ENCODE assay signal across 8 cellular contexts in the genomic region with DNA sequence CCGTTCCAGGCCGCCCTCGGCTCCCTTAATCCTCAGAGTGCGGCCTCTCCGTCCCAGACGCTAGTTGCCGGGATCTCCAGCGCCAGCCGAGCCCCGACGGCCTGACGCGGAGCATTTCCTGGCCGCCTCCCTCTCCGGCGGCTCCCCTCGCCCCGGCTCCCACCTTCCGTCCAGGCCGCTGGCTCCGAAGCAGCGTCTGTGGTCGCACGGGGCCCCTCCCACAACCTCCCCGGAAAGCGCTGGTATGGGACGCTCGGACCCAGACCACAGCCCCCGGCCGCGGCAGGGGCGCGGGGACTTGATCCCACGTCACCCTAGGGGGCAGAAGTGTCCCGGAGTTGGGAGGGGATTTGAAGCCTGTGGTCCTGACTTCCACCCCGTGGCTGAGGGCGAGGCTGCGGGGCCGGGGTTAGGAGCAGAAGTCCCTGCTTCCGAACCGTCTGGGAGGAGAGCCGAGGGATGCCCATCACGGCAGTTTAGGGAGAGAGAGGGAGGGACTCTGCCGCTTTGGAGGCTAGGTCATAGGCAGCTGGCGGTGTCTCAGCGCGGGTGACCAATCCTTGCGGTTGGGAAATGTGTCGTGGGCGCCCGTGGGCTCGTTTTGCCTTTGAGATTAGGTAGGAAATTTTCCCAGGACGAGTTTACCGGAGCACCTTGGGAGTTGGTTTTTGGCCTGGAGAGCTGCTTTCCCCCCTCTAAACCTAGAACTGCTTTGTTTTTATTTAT. TPM values are rescaled to one million over a fixed set of nuclear protein-coding genes. Genes with fewer than 3 reads are reported as not detected.
DNase-seq lines count a peak whose midpoint lies in the region; ATAC-seq, FAIRE-seq and TF ChIP-seq lines count a peak whose summit lies in the region.
"Not testable (repeated sequence)": the region's sequence is repeated elsewhere in the genome, so short reads cannot be mapped to it uniquely, and the experiment has no call there.

No MANE protein-coding gene starts in this region.

- H3K27ac ChIP-seq in MM.1S (ENCODE audit: low read length) (peak overlapping the region; percentile 90; the same call in 1 of the 2 replicates), K562 (ENCODE audit: extremely low read depth, low read depth, low read length) (peak overlapping the region; percentile 80), upper lobe of right lung (peak overlapping the region; percentile 98)

- BruUV-seq in K562 (replicated peaks; lab: Mats Ljungman, UMichigan): TSS peak; percentile 59

- 0 out of 2 replicates have a peak, but pooled peaks have one; percentile 16 for TF ChIP-seq CTCF in GM12874 (IDR thresholded peaks at IDR 0.05; ENCODE audit: insufficient read depth, low read depth, low read length)
- 0 out of 2 replicates have a peak, but pooled peaks have one; percentile 8 for TF ChIP-seq CTCF in MM.1S (IDR thresholded peaks at IDR 0.05; ENCODE audit: low read length)
- peak; percentile 32 to 46 (median 43); a peak in 5 of 6 replicates for TF ChIP-seq CTCF in K562 (IDR thresholded peaks at IDR 0.05 in 2 of 3, conservative IDR thresholded peaks at IDR 0.05 in 1 of 3; ENCODE audit: insufficient read depth in 2 of 3, low read depth in 1 of 3, low read length in 3 of 3)
- TF ChIP-seq CTCF in upper lobe of right lung (IDR thresholded peaks at IDR 0.05): peak; percentile 16

- not testable (repeated sequence) for H3F3A ChIP-seq in MM.1S (ENCODE audit: insufficient read depth, low read length)

- H3K4me1 ChIP-seq in MM.1S (ENCODE audit: low read length): not testable (repeated sequence)
- H3K4me1 ChIP-seq in K562 (replicated peaks in 1 of 2; ENCODE audit: control insufficient read depth in 2 of 2, insufficient read depth in 2 of 2, low read length in 2 of 2): peaks cover 2 to 32% of the 10 kb centered on the region in 2 experiments; a peak in 3 of 5 replicates
- peaks cover 14% of the 10 kb centered on the region for H3K4me1 ChIP-seq in upper lobe of right lung

- H3K4me2 ChIP-seq in MM.1S (ENCODE audit: low read depth, low read length) (peak overlapping the region; percentile 68), K562 (ENCODE audit: insufficient read depth, low read length) (peak overlapping the region; percentile 81)

- H3K9ac ChIP-seq in MM.1S (ENCODE audit: low read length) (peak overlapping the region; percentile 88), K562 (ENCODE audit: insufficient read depth in 1 of 2, low read depth in 2 of 2, low read length in 2 of 2) (peak overlapping the region; percentile 79 to 95)

- peaks cover 55% of the 10 kb centered on the region for H3K79me2 ChIP-seq in MM.1S (ENCODE audit: low read length)
- peaks cover 57% of the 10 kb centered on the region for H3K79me2 ChIP-seq in K562 (ENCODE audit: control insufficient read depth, insufficient read depth, low read length)

- FAIRE-seq in K562 (lab: Jason Lieb, UNC): peak; percentile 71

- under 1% methylated on average over 44 of the region's 54 CpGs for WGBS in K562 (ENCODE audit: insufficient coverage, low coverage, missing lambda C conversion rate)

- TF ChIP-seq POLR2A in K562 (conservative IDR thresholded peaks at IDR 0.05): not testable (repeated sequence)

- H3K4me3 ChIP-seq in MM.1S (ENCODE audit: low read length) (peak overlapping the region; percentile 97), K562 (peak overlapping the region; percentile 72), upper lobe of right lung (peak overlapping the region; percentile 95)

- DNase-seq in MM.1S (peak; percentile 32), T-helper 9 cell (peak; percentile 32), K562 (ENCODE audit: extremely low read depth in 1 of 4, low spot score in 3 of 4) (peak; percentile 68 to 75 (median 73)), hypothalamus (lab: John Stamatoyannopoulos, UW) (peak in 27 of 51 donors; percentile 17 to 60 (median 37)), posterior vena cava (ENCODE audit: low spot score) (peak; percentile 90), upper lobe of right lung (peak; percentile 78)

- H3K36me3 ChIP-seq in MM.1S (replicated peaks; ENCODE audit: insufficient read depth, low read length); K562 (ENCODE audit: control insufficient read depth, insufficient read depth, low read length); upper lobe of right lung: not testable (repeated sequence)

- not testable (repeated sequence) for H3K9me2 ChIP-seq in MM.1S (replicated peaks; ENCODE audit: insufficient read depth, low read length)

- H3K9me3 ChIP-seq in MM.1S (replicated peaks; ENCODE audit: insufficient read depth, low read length); K562 (replicated peaks; ENCODE audit: control insufficient read depth, insufficient read depth, low read depth, low read length); upper lobe of right lung: not testable (repeated sequence)

- H3K27me3 ChIP-seq in MM.1S (replicated peaks; ENCODE audit: insufficient read depth, low read length); K562 (ENCODE audit: control insufficient read depth in 2 of 2, insufficient read depth in 2 of 2, low read length in 2 of 2); upper lobe of right lung: not testable (repeated sequence)

- POLR2A ChIA-PET in K562 (lab: Yijun Ruan, JAX): interaction anchor here (0.7 to 1.4 kb wide), 5 partner anchors 9 to 154 kb away, joined by 3 to 9 read pairs (median 3); no protein-coding TSS in a partner anchor

- ATAC-seq in HG02610 (IDR thresholded peaks at IDR 0.05; ENCODE audit: unreplicated experiment) (peak; percentile 30), K562 (peak; percentile 69), upper lobe of right lung (peak; percentile 67)

- intact Hi-C loops in K562 (cut with micrococcal nuclease): loop anchor here (5.0 to 10.0 kb wide), 2 partner anchors 186 to 256 kb away; partner anchors contain the start of genes SBDS and TYW1
- intact Hi-C loops in posterior vena cava (cut with DNase I); upper lobe of right lung (cut with DNase I): not testable (repeated sequence)

- in situ Hi-C loops in K562 (cut with MboI): not testable (repeated sequence)

- H4K20me1 ChIP-seq in MM.1S (ENCODE audit: insufficient read depth, low read length); K562 (replicated peaks; ENCODE audit: control insufficient read depth, insufficient read depth, low read length): not testable (repeated sequence)

- not testable (repeated sequence) for TF ChIP-seq EP300 in K562 (IDR thresholded peaks at IDR 0.05; ENCODE audit: low read length)

- H2AFZ ChIP-seq in MM.1S (ENCODE audit: low read length) (peak overlapping the region; percentile 91), K562 (ENCODE audit: low read depth, low read length) (peak overlapping the region; percentile 68)

- CTCF ChIA-PET in K562 (lab: Yijun Ruan, JAX; ENCODE audit: low intra/inter-chr PET ratio): not testable (repeated sequence)

- H3K9me1 ChIP-seq in K562 (ENCODE audit: control insufficient read depth, insufficient read depth, low read length): not testable (repeated sequence)

- TF ChIP-seq RAD21 in K562 (CRISPR knock-in tag; conservative IDR thresholded peaks at IDR 0.05 in 1 of 2, IDR thresholded peaks at IDR 0.05 in 1 of 2): peak; percentile 35 to 47

TF ChIP-seq in K562, 482 proteins besides CTCF, POLR2A, EP300 and RAD21 (continues in another document):
- TF ChIP-seq MAZ (CRISPR knock-in tag; conservative IDR thresholded peaks at IDR 0.05 in 1 of 2, IDR thresholded peaks at IDR 0.05 in 1 of 2) (peak in 1 of 2 experiments; percentile 4; a peak in 2 of 4 replicates), CBFB (CRISPR knock-in tag; IDR thresholded peaks at IDR 0.05) (peak; percentile 78; the same call in 1 of the 2 replicates), NONO (IDR thresholded peaks at IDR 0.05; ENCODE audit: low read depth in 2 of 2, low read length in 1 of 2) (0 out of 4 replicates have a peak, but pooled peaks of 1 of the 2 experiments have one; percentile 49), CHD1 (IDR thresholded peaks at IDR 0.05; ENCODE audit: low read length) (peak; percentile 41), ATF7 (IDR thresholded peaks at IDR 0.05) (peak; percentile 25; the same call in 1 of the 2 replicates), TGIF2 (CRISPR knock-in tag; IDR thresholded peaks at IDR 0.05) (0 out of 2 replicates have a peak, but pooled peaks have one; percentile 7), ZNF639 (CRISPR knock-in tag; conservative IDR thresholded peaks at IDR 0.05 in 1 of 2, IDR thresholded peaks at IDR 0.05 in 1 of 2) (0 out of 4 replicates have a peak, but pooled peaks of 1 of the 2 experiments have one; percentile 4)

RNA-seq across cellular contexts. Expression of gene RABGEF1, which starts 0.6 kb away (rescaled TPM):
- 18.1 and 28.8 TPM in 2 replicates for total RNA-seq in K562 (2011; cell fraction: chromatin; rRNA removed; ENCODE audit: low replicate concordance)
- total RNA-seq in K562 (2011; cell fraction: nucleolus; rRNA removed): 14.2 and 14.7 TPM in 2 replicates
- total RNA-seq in K562 (2011; cell fraction: nucleoplasm; rRNA removed): 16.9 TPM in 2 replicates
- total RNA-seq in K562 (2014; rRNA removed): 13.1 and 18.6 TPM in 2 replicates
- total RNA-seq in K562 (2014; rRNA removed; fragmentation: Illumina TruSeq; extraction: Trizol): 20.5 and 24.0 TPM in 2 replicates
- 21.4 and 22.8 TPM in 2 replicates for total RNA-seq in K562 (2015; rRNA removed; fragmentation: Illumina TruSeq; extraction: Trizol)
- total RNA-seq in K562 (2021): 18.2 and 20.7 TPM in 2 replicates
- polyA plus RNA-seq in K562 (2011; rRNA removed): 21.1 and 27.4 TPM in 2 replicates
- polyA plus RNA-seq in K562 (2011; cell fraction: cytosol; rRNA removed): 17.3 and 26.0 TPM in 2 replicates
- 18.6 and 24.6 TPM in 2 replicates for polyA plus RNA-seq in K562 (2011; cell fraction: nucleus; rRNA removed)
- polyA plus RNA-seq in K562 (2012): 16.3 and 17.0 TPM in 2 replicates
- polyA plus RNA-seq in K562 (2014; fragmentation: Illumina TruSeq; extraction: Trizol): 23.7 and 29.3 TPM in 2 replicates
- polyA plus RNA-seq in K562 (2014; fragmentation: Nextera tagmentation; extraction: Ambion mirVana): 10 to 100 TPM in 1 of 2 experiments, 1 to 10 TPM in 1; 7.0 to 11.5 TPM
- 15.1 and 16.3 TPM in 2 replicates for polyA plus RNA-seq in K562 (2014; rRNA removed)
- 27.8 and 44.4 TPM in 2 replicates for polyA minus RNA-seq in K562 (2011; rRNA and poly(A)+ RNA removed)
- polyA minus RNA-seq in K562 (2011; cell fraction: cytosol; rRNA and poly(A)+ RNA removed): 9.0 and 18.9 TPM in 2 replicates
- 9.8 and 10.8 TPM in 2 replicates for polyA minus RNA-seq in K562 (2011; cell fraction: nucleus; rRNA and poly(A)+ RNA removed)
- 10 to 100 TPM; 29.9 to 39.6 TPM for total RNA-seq in posterior vena cava
- total RNA-seq in upper lobe of right lung: 23.1 TPM

Comparison
In these comparisons a context has a peak if more than half of its experiments do, and no peak if none do; other contexts are left out.
1. Peak in every context shown above with its lines: DNase-seq, ATAC-seq, H3K4me3 ChIP-seq and H3K27ac ChIP-seq.
2. DNase-seq: peak in every context shown above with its lines; median percentile 90 in posterior vena cava; 78 in upper lobe of right lung; 73 in K562; 37 in hypothalamus; 32 in MM.1S; 32 in T-helper 9 cell.